In the genomic region with DNA sequence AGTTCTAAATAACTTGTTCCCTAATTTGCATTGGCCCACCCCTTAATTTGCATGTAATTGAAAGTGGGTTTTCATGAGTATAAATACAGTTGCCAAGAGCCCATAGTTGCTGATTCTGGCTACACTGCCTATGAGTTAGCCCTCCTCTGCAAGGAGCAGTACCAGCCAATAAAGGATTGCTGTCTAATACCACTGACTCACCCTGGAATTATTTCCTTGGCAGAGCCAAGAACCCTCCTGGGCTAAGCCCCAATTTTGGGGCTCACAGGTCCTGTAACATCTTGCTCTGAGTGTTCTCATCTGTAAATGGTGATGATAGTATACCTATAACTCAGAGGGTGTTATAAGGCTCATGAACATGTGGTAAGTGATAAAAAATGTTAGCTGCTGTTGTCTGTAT, we compare ENCODE assay signal across 15 cellular contexts. TPM values are rescaled to one million over a fixed set of nuclear protein-coding genes. Genes with fewer than 3 reads are reported as not detected.
DNase-seq lines count a peak whose midpoint lies in the region; ATAC-seq, FAIRE-seq and TF ChIP-seq lines count a peak whose summit lies in the region.
"Had no signal": no experiment of that assay in that cellular context is flagged by ENCODE, and none has a peak within 500 bp of the region (broad histone marks: within the 10 kb centered on the region; RNA-seq: fewer than 3 reads in every experiment).

No MANE protein-coding gene starts in this region.

- ATAC-seq in stimulated activated naive CD8-positive, alpha-beta T cell treated with anti-CD3 and anti-CD28 coated beads, Interleukin-15, amount 100 ng/mL, for 72 hours = peak; percentile 12
- no peak for ATAC-seq in stimulated activated naive CD8-positive, alpha-beta T cell treated with anti-CD3 and anti-CD28 coated beads, Interleukin-15, Interleukin-2, amounts not matched to agents 100 U/mL and 50 U/mL, for 24 hours
- peak; percentile 98 for ATAC-seq in foreskin keratinocyte
- no peak for ATAC-seq in HG03469 (IDR thresholded peaks at IDR 0.05; ENCODE audit: unreplicated experiment)
- ATAC-seq: stimulated activated naive B cell treated with anti-CD40 and anti-IgM and Interleukin-4, amounts not matched to agents 10 μg/mL and 1 μg/mL and 100 μg/mL, for 72 hours; T-cell had no signal

- DNase-seq in stimulated activated naive CD8-positive, alpha-beta T cell treated with anti-CD3 and anti-CD28 coated beads, Interleukin-15, amount 100 ng/mL, for 72 hours = no peak
- DNase-seq in stimulated activated naive CD8-positive, alpha-beta T cell treated with anti-CD3 and anti-CD28 coated beads, Interleukin-15, Interleukin-2, amounts not matched to agents 100 U/mL and 50 U/mL, for 24 hours = no peak
- DNase-seq in astrocyte (ENCODE audit: low read depth) (peak; percentile 84), foreskin keratinocyte (peak; percentile 90 to 96), NCI-H1092 (lab: John Stamatoyannopoulos, UW) (no peak)
- no peak for DNase-seq in CD4-positive, alpha-beta memory T cell
- no peak for DNase-seq in activated CD4-positive, alpha-beta T cell treated with anti-CD3 and anti-CD28 coated beads for 48 hours
- DNase-seq: foreskin melanocyte; NCI-H187; NK-92 treated with Interleukin-12 subunit alpha and Interleukin-12 subunit beta, amount 100 ng/mL, for 24 hours; stimulated activated naive B cell treated with anti-CD40 and anti-IgM and Interleukin-4, amounts not matched to agents 10 μg/mL and 1 μg/mL and 100 μg/mL, for 72 hours; T-cell had no signal

- CTCF ChIA-PET in CD4-positive, alpha-beta memory T cell (lab: Charles Lee; ENCODE audit: partially characterized antibody) = no interaction called here

- H3K9me3 Mint-ChIP-seq in stimulated activated naive CD8-positive, alpha-beta T cell treated with anti-CD3 and anti-CD28 coated beads, Interleukin-15, amount 100 ng/mL, for 72 hours = no peaks in the 10 kb centered on the region
- H3K9me3 Mint-ChIP-seq in astrocyte (ENCODE audit: unreplicated experiment) = no peaks in the 10 kb centered on the region
- no peaks in the 10 kb centered on the region for H3K9me3 Mint-ChIP-seq in CD4-positive, alpha-beta memory T cell
- H3K9me3 Mint-ChIP-seq: stimulated activated naive B cell treated with anti-CD40 and anti-IgM and Interleukin-4, amounts not matched to agents 10 μg/mL and 1 μg/mL and 100 μg/mL, for 72 hours; T-cell had no signal

- no peak overlapping the region for H3K27ac Mint-ChIP-seq in stimulated activated naive CD8-positive, alpha-beta T cell treated with anti-CD3 and anti-CD28 coated beads, Interleukin-15, amount 100 ng/mL, for 72 hours
- no peak overlapping the region for H3K27ac Mint-ChIP-seq in astrocyte (ENCODE audit: unreplicated experiment)
- H3K27ac Mint-ChIP-seq in CD4-positive, alpha-beta memory T cell = no peak overlapping the region
- H3K27ac Mint-ChIP-seq: neural progenitor cell; stimulated activated naive B cell treated with anti-CD40 and anti-IgM and Interleukin-4, amounts not matched to agents 10 μg/mL and 1 μg/mL and 100 μg/mL, for 72 hours; T-cell had no signal

- H3K9me3 ChIP-seq in astrocyte (ENCODE audit: insufficient read depth, low read depth, low read length) = no peaks in the 10 kb centered on the region
- H3K9me3 ChIP-seq in CD4-positive, alpha-beta memory T cell (ENCODE audit: control insufficient read depth in 1 of 2, low read length in 2 of 2) = no peaks in the 10 kb centered on the region

- no peaks in the 10 kb centered on the region for H3K36me3 Mint-ChIP-seq in astrocyte (ENCODE audit: low read depth, unreplicated experiment)
- no peaks in the 10 kb centered on the region for H3K36me3 Mint-ChIP-seq in CD4-positive, alpha-beta memory T cell
- H3K36me3 Mint-ChIP-seq: T-cell had no signal

- no peak overlapping the region for H3K4me2 ChIP-seq in astrocyte (ENCODE audit: low read length)
- H3K4me2 ChIP-seq: neural progenitor cell had no signal

- intact Hi-C loops in CD4-positive, alpha-beta memory T cell (cut with micrococcal nuclease) = no loop called here

- peaks cover 9% of the 10 kb centered on the region for H3K4me1 Mint-ChIP-seq in stimulated activated naive CD8-positive, alpha-beta T cell treated with anti-CD3 and anti-CD28 coated beads, Interleukin-15, amount 100 ng/mL, for 72 hours
- peaks cover 21% of the 10 kb centered on the region for H3K4me1 Mint-ChIP-seq in astrocyte (ENCODE audit: low read depth, unreplicated experiment)
- no peaks in the 10 kb centered on the region for H3K4me1 Mint-ChIP-seq in CD4-positive, alpha-beta memory T cell
- H3K4me1 Mint-ChIP-seq: T-cell had no signal

- POLR2A ChIA-PET in CD4-positive, alpha-beta memory T cell (lab: Charles Lee; ENCODE audit: partially characterized antibody) = no interaction called here

- no peak overlapping the region for H3K27ac ChIP-seq in astrocyte (ENCODE audit: low read depth, low read length)
- H3K27ac ChIP-seq in foreskin keratinocyte = no peak overlapping the region
- H3K27ac ChIP-seq in CD4-positive, alpha-beta memory T cell (ENCODE audit: low read depth, low read length) = no peak overlapping the region
- H3K27ac ChIP-seq: neural progenitor cell had no signal

- no peak for FAIRE-seq in astrocyte (lab: Jason Lieb, UNC)
- FAIRE-seq: G401.6 had no signal

- no peaks in the 10 kb centered on the region for H3K36me3 ChIP-seq in astrocyte (ENCODE audit: insufficient read depth, low read length)
- no peaks in the 10 kb centered on the region for H3K36me3 ChIP-seq in CD4-positive, alpha-beta memory T cell (ENCODE audit: insufficient read depth, low read length)
- H3K36me3 ChIP-seq: neural progenitor cell had no signal

- H3K27me3 Mint-ChIP-seq in stimulated activated naive CD8-positive, alpha-beta T cell treated with anti-CD3 and anti-CD28 coated beads, Interleukin-15, amount 100 ng/mL, for 72 hours = peaks cover 8% of the 10 kb centered on the region
- no peaks in the 10 kb centered on the region for H3K27me3 Mint-ChIP-seq in astrocyte (ENCODE audit: low read depth, unreplicated experiment)
- peaks cover 0 to 3% of the 10 kb centered on the region in 2 donors for H3K27me3 Mint-ChIP-seq in CD4-positive, alpha-beta memory T cell
- H3K27me3 Mint-ChIP-seq: stimulated activated naive B cell treated with anti-CD40 and anti-IgM and Interleukin-4, amounts not matched to agents 10 μg/mL and 1 μg/mL and 100 μg/mL, for 72 hours had no signal

- no peaks in the 10 kb centered on the region for H3K27me3 ChIP-seq in astrocyte (ENCODE audit: insufficient read depth, low read length)
- H3K27me3 ChIP-seq in foreskin keratinocyte = no peaks in the 10 kb centered on the region
- H3K27me3 ChIP-seq in CD4-positive, alpha-beta memory T cell (ENCODE audit: insufficient read depth, low read length) = no peaks in the 10 kb centered on the region
- H3K27me3 ChIP-seq: neural progenitor cell had no signal

- peaks cover 32% of the 10 kb centered on the region for H3K4me1 ChIP-seq in astrocyte (ENCODE audit: insufficient read depth, low read length)
- H3K4me1 ChIP-seq in foreskin keratinocyte = peaks cover 30% of the 10 kb centered on the region
- no peaks in the 10 kb centered on the region for H3K4me1 ChIP-seq in CD4-positive, alpha-beta memory T cell (ENCODE audit: insufficient read depth, low read length)

- H3K79me2 ChIP-seq in astrocyte (ENCODE audit: insufficient read depth, low read length) = peaks cover 49% of the 10 kb centered on the region

- TF ChIP-seq CTCF in astrocyte (IDR thresholded peaks at IDR 0.05; ENCODE audit: insufficient read depth, low read depth, low read length) = no peak
- TF ChIP-seq CTCF in foreskin keratinocyte (conservative IDR thresholded peaks at IDR 0.05) = no peak

- no peak overlapping the region for H3K4me3 ChIP-seq in astrocyte (ENCODE audit: insufficient read depth, low read depth, low read length)
- no peak overlapping the region for H3K4me3 ChIP-seq in CD4-positive, alpha-beta memory T cell (ENCODE audit: low read length in 2 of 2)
- H3K4me3 ChIP-seq: neural progenitor cell had no signal

- no peak overlapping the region for H2AFZ ChIP-seq in astrocyte (ENCODE audit: low read depth, low read length)
- H2AFZ ChIP-seq: neural progenitor cell had no signal

- H4K20me1 ChIP-seq in astrocyte (ENCODE audit: insufficient read depth, low read length) = no peaks in the 10 kb centered on the region

- no peak overlapping the region for H3K9ac ChIP-seq in astrocyte (ENCODE audit: low read length)
- H3K9ac ChIP-seq: neural progenitor cell had no signal

- no peak overlapping the region for H3K4me3 Mint-ChIP-seq in stimulated activated naive CD8-positive, alpha-beta T cell treated with anti-CD3 and anti-CD28 coated beads, Interleukin-15, amount 100 ng/mL, for 72 hours
- H3K4me3 Mint-ChIP-seq in astrocyte (ENCODE audit: unreplicated experiment) = no peak overlapping the region
- no peak overlapping the region for H3K4me3 Mint-ChIP-seq in CD4-positive, alpha-beta memory T cell
- H3K4me3 Mint-ChIP-seq: neural progenitor cell; stimulated activated naive B cell treated with anti-CD40 and anti-IgM and Interleukin-4, amounts not matched to agents 10 μg/mL and 1 μg/mL and 100 μg/mL, for 72 hours; T-cell had no signal

RNA-seq across cellular contexts. Expression of a gene that starts 6.8 kb away (rescaled TPM):
- 23.7 and 26.6 TPM in 2 replicates for total RNA-seq in astrocyte
- total RNA-seq in foreskin keratinocyte = 26.9 and 27.4 TPM in 2 replicates
- 14.2 and 16.5 TPM in 2 replicates for polyA plus RNA-seq in foreskin keratinocyte
- total RNA-seq in CD4-positive, alpha-beta memory T cell = 1 to 10 TPM; 1.4 to 1.5 TPM
- 1 to 10 TPM; 1.2 to 1.5 TPM for polyA plus RNA-seq in CD4-positive, alpha-beta memory T cell

RNA-seq across cellular contexts. Expression of a gene that starts 38.5 kb away (rescaled TPM):
- 0.05 and 0.07 TPM in 2 replicates for total RNA-seq in astrocyte
- 0.39 and 0.78 TPM in 2 replicates for total RNA-seq in foreskin keratinocyte
- 0.03 and 0.07 TPM in 2 replicates for polyA plus RNA-seq in foreskin keratinocyte
- total RNA-seq in CD4-positive, alpha-beta memory T cell = 1 to 10 TPM; 5.5 to 5.6 TPM
- under 1 TPM; 0.46 to 0.79 TPM for polyA plus RNA-seq in CD4-positive, alpha-beta memory T cell

Comparison
In these comparisons a context has a peak if more than half of its experiments do, and no peak if none do; other contexts are left out.
1. ATAC-seq: peak in stimulated activated naive CD8-positive, alpha-beta T cell treated with anti-CD3 and anti-CD28 coated beads, Interleukin-15, amount 100 ng/mL, for 72 hours (single experiment) and foreskin keratinocyte (single experiment); none in stimulated activated naive CD8-positive, alpha-beta T cell treated with anti-CD3 and anti-CD28 coated beads, Interleukin-15, Interleukin-2, amounts not matched to agents 100 U/mL and 50 U/mL, for 24 hours (single experiment) and HG03469 (single experiment).
2. DNase-seq: peak in astrocyte (single experiment) and foreskin keratinocyte (2 of 2); none in stimulated activated naive CD8-positive, alpha-beta T cell treated with anti-CD3 and anti-CD28 coated beads, Interleukin-15, amount 100 ng/mL, for 72 hours (0 of 2), stimulated activated naive CD8-positive, alpha-beta T cell treated with anti-CD3 and anti-CD28 coated beads, Interleukin-15, Interleukin-2, amounts not matched to agents 100 U/mL and 50 U/mL, for 24 hours (single experiment), CD4-positive, alpha-beta memory T cell (0 of 5), activated CD4-positive, alpha-beta T cell treated with anti-CD3 and anti-CD28 coated beads for 48 hours (single experiment) and NCI-H1092 (single experiment).